Comparison of ENCODE assay signal across 8 cellular contexts in the genomic region with DNA sequence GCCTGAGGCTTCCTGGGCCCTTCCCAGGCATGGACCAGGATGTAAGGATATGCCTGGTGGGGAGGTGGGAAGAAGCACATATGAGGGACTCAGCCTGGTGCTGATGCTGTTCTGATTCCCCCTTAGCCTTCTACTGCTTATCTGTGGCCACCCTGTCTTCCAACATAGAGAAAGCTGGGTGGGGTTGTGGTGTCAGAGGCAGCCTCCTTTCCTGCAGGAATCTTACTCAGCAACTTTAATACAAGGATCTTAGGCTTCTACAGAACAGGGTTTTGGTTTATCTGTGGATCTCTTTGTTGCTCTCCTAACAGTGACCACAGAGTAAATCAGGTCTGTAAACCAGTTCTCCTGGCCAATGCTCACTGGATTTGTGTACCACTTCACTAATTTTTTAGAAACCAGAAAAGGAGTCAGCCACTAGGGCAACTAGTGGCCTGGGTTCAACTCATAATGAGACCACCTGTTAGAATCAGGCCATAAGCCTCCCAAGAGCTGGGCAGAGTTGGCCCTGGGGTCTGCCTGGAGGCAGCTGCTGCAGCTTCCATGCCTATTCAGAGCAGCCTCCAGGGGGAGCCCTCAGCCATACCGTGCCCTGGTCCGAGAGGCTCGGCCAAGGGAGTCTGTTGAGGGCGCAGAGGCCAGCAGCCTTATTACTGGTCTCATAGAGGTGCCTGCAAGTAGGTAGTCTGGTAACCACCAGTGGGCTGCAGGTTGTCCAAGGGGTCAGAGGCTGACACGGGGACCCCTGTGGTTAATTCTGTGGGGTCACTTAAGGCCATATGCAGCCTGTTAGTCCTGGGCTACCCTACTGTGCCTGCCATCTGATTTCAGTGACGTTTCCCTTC. TPM values are rescaled to one million over a fixed set of nuclear protein-coding genes. Genes with fewer than 3 reads are reported as not detected.
A peak's percentile ranks its signal among the peaks of the same experiment; 100 is the strongest.
DNase-seq lines count a peak whose midpoint lies in the region; ATAC-seq, FAIRE-seq and TF ChIP-seq lines count a peak whose summit lies in the region.

No MANE protein-coding gene starts in this region.

- POLR2A ChIA-PET in SK-N-SH (lab: Yijun Ruan, JAX) = no interaction called here

- H3K4me1 ChIP-seq in SK-N-SH (ENCODE audit: control insufficient read depth in 1 of 2, insufficient read depth in 2 of 2, low read depth in 1 of 2, low read length in 1 of 2) (no peaks in the 10 kb centered on the region; a peak in 1 of 4 replicates), adrenal gland (replicated peaks in 1 of 2) (peaks cover 2 to 3% of the 10 kb centered on the region in 2 donors)

- H3K36me3 ChIP-seq in SK-N-SH (replicated peaks in 1 of 2; ENCODE audit: control insufficient read depth in 1 of 2, insufficient read depth in 2 of 2, low read length in 1 of 2) = peaks cover 9 to 57% of the 10 kb centered on the region in 2 experiments
- peaks cover 0 to 25% of the 10 kb centered on the region in 2 donors for H3K36me3 ChIP-seq in adrenal gland (replicated peaks in 1 of 2)

- TF ChIP-seq POLR2A in adrenal gland (IDR thresholded peaks at IDR 0.05) = no peak

- intact Hi-C loops in adrenal gland (cut with DNase I) = no loop called here

- H3K9me3 ChIP-seq in SK-N-SH = no peaks in the 10 kb centered on the region
- H3K9me3 ChIP-seq in adrenal gland (replicated peaks in 1 of 3) = no peaks in the 10 kb centered on the region

- peak; percentile 52 for TF ChIP-seq RAD21 in SK-N-SH (IDR thresholded peaks at IDR 0.05; ENCODE audit: low read length)

- peak; percentile 65 for TF ChIP-seq CTCF in D721Med (IDR thresholded peaks at IDR 0.05; ENCODE audit: insufficient read depth, missing control alignments)
- TF ChIP-seq CTCF in SK-N-SH (IDR thresholded peaks at IDR 0.05) = peak; percentile 74
- peak; percentile 35 to 61 (median 50) for TF ChIP-seq CTCF in adrenal gland (IDR thresholded peaks at IDR 0.05)

- H3K4me3 ChIP-seq in SK-N-SH (ENCODE audit: low read depth in 2 of 2, low read length in 1 of 2) (no peak overlapping the region; a peak in 1 of 4 replicates), adrenal gland (no peak overlapping the region)

- H4K20me1 ChIP-seq in SK-N-SH (ENCODE audit: insufficient read depth) = 0 out of 2 replicates have a peak, but pooled peaks cover 8% of the 10 kb centered on the region

- no peak overlapping the region for H2AFZ ChIP-seq in SK-N-SH (ENCODE audit: low read depth)

- H3K27me3 ChIP-seq in SK-N-SH (ENCODE audit: insufficient read depth) (no peaks in the 10 kb centered on the region), adrenal gland (peaks cover 4% of the 10 kb centered on the region)

- ATAC-seq in HG02642 (IDR thresholded peaks at IDR 0.05; ENCODE audit: poor library complexity, unreplicated experiment) (peak; percentile 57), HG02852 (IDR thresholded peaks at IDR 0.05; ENCODE audit: unreplicated experiment) (no peak), HG02571 (IDR thresholded peaks at IDR 0.05; ENCODE audit: unreplicated experiment) (no peak)

- CTCF ChIA-PET in SK-N-SH (lab: Yijun Ruan, JAX) = interaction anchor here (0.6 to 7.3 kb wide), 19 partner anchors 7 to 584 kb away, joined by 3 to 62 read pairs (median 3); a partner anchor contains a TSS

- H3K27ac ChIP-seq in SK-N-SH (ENCODE audit: low read depth in 2 of 2, low read length in 1 of 2) (no peak overlapping the region), adrenal gland (no peak overlapping the region)

- H3F3A ChIP-seq in SK-N-SH (replicated peaks; ENCODE audit: insufficient read depth) = peaks cover 3% of the 10 kb centered on the region

- no peak overlapping the region for H3K4me2 ChIP-seq in SK-N-SH

- 53% methylated on average over 2 of the region's 6 CpGs for WGBS in SK-N-SH (ENCODE audit: low lambda C conversion rate)
- 56 to 100% (median 70%) methylated on average over 1 to 6 of the region's 6 CpGs for WGBS in adrenal gland, 4 donors

- H3K9me2 ChIP-seq in SK-N-SH = no peaks in the 10 kb centered on the region

- no peak for FAIRE-seq in D721Med (lab: Jason Lieb, UNC)

- DNase-seq in D721Med (ENCODE audit: insufficient read length, low spot score) (no peak), SK-N-SH (peak; percentile 82), adrenal gland (peak; percentile 44 to 75 (median 63)), iPS-NIHi11 (ENCODE audit: low spot score) (peak; percentile 90)
- peak; percentile 60 for DNase-seq in stimulated activated CD4-positive, alpha-beta T cell treated with anti-CD3 and anti-CD28 coated beads, Interleukin-4, amount 100 ng/mL, for 24 hours

- no peaks in the 10 kb centered on the region for H3K79me2 ChIP-seq in SK-N-SH (ENCODE audit: insufficient read depth)

- H3K9ac ChIP-seq in SK-N-SH = no peak overlapping the region

- TF ChIP-seq EP300 in SK-N-SH (IDR thresholded peaks at IDR 0.05; ENCODE audit: borderline replicate concordance in 1 of 2, low read depth in 1 of 2, low read length in 1 of 2) = no peak

TF ChIP-seq in SK-N-SH, 30 proteins besides CTCF, POLR2A, EP300 and RAD21:
- TF ChIP-seq SIN3A (IDR thresholded peaks at IDR 0.05; ENCODE audit: borderline replicate concordance, low read depth, low read length) (no peak), SMC3 (IDR thresholded peaks at IDR 0.05; ENCODE audit: low read depth, low read length) (peak; percentile 46; the same call in 1 of the 2 replicates)

RNA-seq across cellular contexts. Expression of a gene that starts 7.1 kb away (rescaled TPM):
- polyA plus RNA-seq in SK-N-SH (2012; rRNA removed) (38.7 and 52.4 TPM in 2 replicates), adrenal gland (1 to 10 TPM in 1 of 3 donors, under 1 TPM in 2; 0.27 to 1.2 (median 0.91) TPM)
- 26.0 and 37.9 TPM in 2 replicates for polyA plus RNA-seq in SK-N-SH (2012; cell fraction: cytosol; rRNA removed)
- 61.9 and 84.2 TPM in 2 replicates for polyA plus RNA-seq in SK-N-SH (2012; cell fraction: nucleus; rRNA removed)
- 1 to 10 TPM in 1 of 8 donors, under 1 TPM in 7; 0.06 to 1.1 (median 0.43) TPM for total RNA-seq in adrenal gland

RNA-seq across cellular contexts. Expression of a gene that starts 19.9 kb away (rescaled TPM):
- polyA plus RNA-seq in SK-N-SH (2012; rRNA removed) (83.0 and 96.6 TPM in 2 replicates), adrenal gland (100 to 1,000 TPM in 1 of 3 donors, 10 to 100 TPM in 2; 34.0 to 103 (median 37.7) TPM)
- polyA plus RNA-seq in SK-N-SH (2012; cell fraction: cytosol; rRNA removed) = 60.3 and 84.3 TPM in 2 replicates
- 54.0 and 64.1 TPM in 2 replicates for polyA plus RNA-seq in SK-N-SH (2012; cell fraction: nucleus; rRNA removed)
- 100 to 1,000 TPM in 3 of 8 donors, 10 to 100 TPM in 5; 60.2 to 207 (median 86.7) TPM for total RNA-seq in adrenal gland

RNA-seq across cellular contexts. Expression of a gene that starts 19.9 kb away (rescaled TPM):
- polyA plus RNA-seq in SK-N-SH (2012; rRNA removed) (66.5 and 91.7 TPM in 2 replicates), adrenal gland (10 to 100 TPM; 16.2 to 50.8 (median 24.9) TPM)
- polyA plus RNA-seq in SK-N-SH (2012; cell fraction: cytosol; rRNA removed) = 66.4 and 80.8 TPM in 2 replicates
- 47.6 and 88.1 TPM in 2 replicates for polyA plus RNA-seq in SK-N-SH (2012; cell fraction: nucleus; rRNA removed)
- total RNA-seq in adrenal gland = 10 to 100 TPM in 7 of 8 donors, 1 to 10 TPM in 1; 8.8 to 51.2 (median 27.8) TPM

Comparison
In these comparisons a context has a peak if more than half of its experiments do, and no peak if none do; other contexts are left out.
1. RNA of a gene that starts 7.1 kb away (polyA plus RNA-seq): 26.0 to 84.2 TPM in SK-N-SH; 0.27 to 1.2 TPM in adrenal gland; every median in the first group is over 10 times any median in the second.
2. Peak in every context shown above with its lines, with median percentiles within 50 percentile points of each other: CTCF ChIP-seq.